In the genomic region with DNA sequence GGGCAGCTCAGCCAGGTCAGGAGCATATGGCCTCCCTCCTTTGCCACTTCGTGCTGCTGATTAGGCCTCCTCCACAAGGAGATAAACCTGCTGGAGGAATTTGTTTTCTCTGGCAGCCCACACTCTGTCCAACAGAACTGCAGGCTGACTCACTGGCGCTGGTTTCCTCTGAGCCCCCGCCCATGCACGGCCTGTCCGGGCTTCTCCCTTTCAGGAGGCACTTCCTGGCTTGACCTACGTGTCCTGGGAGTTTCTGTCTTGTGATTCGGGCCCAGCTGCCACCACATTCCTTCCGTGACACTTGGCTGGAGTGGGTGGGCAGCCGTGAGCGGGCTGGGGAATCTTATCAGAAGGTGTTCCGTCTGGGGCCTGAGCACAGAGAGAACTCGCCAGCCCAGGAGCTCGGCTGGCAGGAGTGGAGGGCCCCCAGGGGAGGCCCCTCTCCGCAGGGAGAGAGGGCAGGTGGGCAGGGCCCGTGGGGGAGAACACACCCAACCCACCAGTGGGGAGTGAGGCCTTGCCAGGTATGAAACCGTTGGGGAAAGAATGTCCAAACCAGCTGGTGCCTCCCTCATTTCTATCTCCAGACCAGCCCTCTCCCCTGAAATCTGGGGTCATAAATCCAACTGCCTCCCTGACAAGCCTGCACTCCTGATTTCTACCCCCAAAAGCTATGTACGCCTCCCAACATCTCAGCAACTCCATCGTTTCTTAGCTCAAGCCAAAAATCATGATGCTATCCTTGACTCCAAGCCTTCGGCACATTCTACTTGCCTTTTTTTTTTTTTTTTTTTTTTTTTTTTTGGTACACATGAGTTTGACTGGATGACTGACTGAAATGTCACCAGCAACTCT, we compare ENCODE assay signal across 9 cellular contexts.
DNase-seq lines count a peak whose midpoint lies in the region; ATAC-seq, FAIRE-seq and TF ChIP-seq lines count a peak whose summit lies in the region.
"Had no signal": no experiment of that assay in that cellular context is flagged by ENCODE, and none has a peak within 500 bp of the region (broad histone marks: within the 10 kb centered on the region; RNA-seq: fewer than 3 reads in every experiment).

No MANE protein-coding gene starts in this region.

- CTCF ChIA-PET in endothelial cell of umbilical vein (lab: Charles Lee): interaction anchor here (0.7 to 2.2 kb wide), 10 partner anchors 9 to 249 kb away, joined by 3 to 26 read pairs (median 4); no protein-coding TSS in a partner anchor

- dilution Hi-C loops in endothelial cell of umbilical vein (cut with MboI; ENCODE audit: extremely low pct_ligation_motif_present, low sequenced_read_pairs): no loop called here

- POLR2A ChIA-PET in endothelial cell of umbilical vein (lab: Charles Lee): interaction anchor here (1.0 kb wide), 1 partner anchor 112 kb away, joined by 5 read pairs; no protein-coding TSS in a partner anchor

- H3K4me1 ChIP-seq in endothelial cell of umbilical vein (ENCODE audit: control insufficient read depth, extremely low read depth, insufficient read depth, low read length): peaks cover 56% of the 10 kb centered on the region
- peaks cover 56% of the 10 kb centered on the region for H3K4me1 ChIP-seq in vagina
- H3K4me1 ChIP-seq: Caco-2 had no signal

- TF ChIP-seq POLR2A in NB4 (IDR thresholded peaks at IDR 0.05; ENCODE audit: extremely low read depth, insufficient read length): no peak
- peak; percentile 27 for TF ChIP-seq POLR2A in endothelial cell of umbilical vein (IDR thresholded peaks at IDR 0.05; ENCODE audit: low read depth, low read length)
- TF ChIP-seq POLR2A in vagina (IDR thresholded peaks at IDR 0.05): no peak

- no peak overlapping the region for H3K4me3 ChIP-seq in NB4 (ENCODE audit: low read depth, low read length)
- H3K4me3 ChIP-seq in endothelial cell of umbilical vein (replicated peaks in 1 of 3; ENCODE audit: insufficient read depth in 1 of 3, low read depth in 1 of 3, low read length in 3 of 3): no peak overlapping the region
- H3K4me3 ChIP-seq in vagina: no peak overlapping the region

- TF ChIP-seq CTCF in NB4 (IDR thresholded peaks at IDR 0.05; ENCODE audit: low read depth, low read length): no peak
- no peak for TF ChIP-seq CTCF in endothelial cell of umbilical vein (IDR thresholded peaks at IDR 0.05; ENCODE audit: extremely low read depth in 1 of 2, insufficient read depth in 1 of 2, low read depth in 1 of 2, low read length in 2 of 2)
- no peak for TF ChIP-seq CTCF in vagina (IDR thresholded peaks at IDR 0.05)

- H4K20me1 ChIP-seq in endothelial cell of umbilical vein (replicated peaks; ENCODE audit: control insufficient read depth, extremely low read depth, insufficient read depth, low read length): no peaks in the 10 kb centered on the region

- H3K36me3 ChIP-seq in endothelial cell of umbilical vein (ENCODE audit: control insufficient read depth in 2 of 2, extremely low read depth in 1 of 2, insufficient read depth in 2 of 2, low read length in 2 of 2) (no peaks in the 10 kb centered on the region), vagina (no peaks in the 10 kb centered on the region)

- peak overlapping the region; percentile 33 for H3K4me2 ChIP-seq in endothelial cell of umbilical vein (ENCODE audit: insufficient read depth, low read length)

- ATAC-seq in HG03442 (IDR thresholded peaks at IDR 0.05; ENCODE audit: unreplicated experiment) (no peak), HG03175 (IDR thresholded peaks at IDR 0.05; ENCODE audit: unreplicated experiment) (no peak)

- peak overlapping the region; percentile 97 for H3K27ac ChIP-seq in endothelial cell of umbilical vein (ENCODE audit: insufficient read depth, low read depth, low read length)
- H3K27ac ChIP-seq in vagina: peak overlapping the region; percentile 86

- H3K79me2 ChIP-seq in endothelial cell of umbilical vein (ENCODE audit: control insufficient read depth, insufficient read depth, low read length): no peaks in the 10 kb centered on the region

- peak; percentile 99 for FAIRE-seq in endothelial cell of umbilical vein (lab: Jason Lieb, UNC)

- peak overlapping the region; percentile 76 for H3K9ac ChIP-seq in endothelial cell of umbilical vein (replicated peaks; ENCODE audit: extremely low read depth, insufficient read depth, low read length)

- H3K9me3 ChIP-seq in endothelial cell of umbilical vein (replicated peaks; ENCODE audit: control insufficient read depth, insufficient read depth, low read length) (no peaks in the 10 kb centered on the region), vagina (no peaks in the 10 kb centered on the region)
- H3K9me3 ChIP-seq: Caco-2 had no signal

- H2AFZ ChIP-seq in endothelial cell of umbilical vein (ENCODE audit: low read depth, low read length): peak overlapping the region; percentile 26

- H3K27me3 ChIP-seq in endothelial cell of umbilical vein (ENCODE audit: control insufficient read depth in 2 of 2, insufficient read depth in 2 of 2, low read length in 2 of 2) (no peaks in the 10 kb centered on the region), vagina (no peaks in the 10 kb centered on the region)

- H3K9me1 ChIP-seq in endothelial cell of umbilical vein (replicated peaks; ENCODE audit: control insufficient read depth, extremely low read depth, insufficient read depth, low read length): no peaks in the 10 kb centered on the region

- TSS peak; percentile 83 for BruUV-seq in endothelial cell of umbilical vein (replicated peaks; lab: Mats Ljungman, UMichigan)

- DNase-seq in 8988T (peak; percentile 70), NB4 (ENCODE audit: low read depth) (peak; percentile 39), endothelial cell of umbilical vein (ENCODE audit: low read depth, low spot score) (peak; percentile 97), mucosa of gallbladder (ENCODE audit: low spot score) (peak; percentile 87), vagina (ENCODE audit: extremely low spot score in 2 of 2) (peak; percentile 94 to 96), NCI-H2227 treated with DMSO at 0.1 percent for 48 hours (lab: John Stamatoyannopoulos, UW) (no peak)

- intact Hi-C loops in endothelial cell of umbilical vein (cut with micrococcal nuclease) (loop anchor here (1.0 to 5.0 kb wide), 6 partner anchors 13 to 333 kb away; a partner anchor contains a TSS), vagina (cut with DNase I) (no loop called here)

TF ChIP-seq in endothelial cell of umbilical vein, 7 proteins besides CTCF, POLR2A, EP300 and RAD21:
- TF ChIP-seq POLR2AphosphoS5 (IDR thresholded peaks at IDR 0.05; ENCODE audit: insufficient read depth, low read depth, low read length) (peak; percentile 91), EZH2 (IDR thresholded peaks at IDR 0.05; ENCODE audit: borderline replicate concordance, low read depth, low read length, severe bottlenecking) (no peak), MYC (IDR thresholded peaks at IDR 0.05; ENCODE audit: low read depth, low read length) (no peak), FOS (IDR thresholded peaks at IDR 0.05; ENCODE audit: borderline replicate concordance, insufficient read depth, low read length) (peak; percentile 93), JUN (IDR thresholded peaks at IDR 0.05; ENCODE audit: borderline replicate concordance, insufficient read depth, insufficient read length, low read depth) (peak; percentile 62), GATA2 (IDR thresholded peaks at IDR 0.05; ENCODE audit: insufficient read depth, insufficient read length, low read depth, low read length) (peak; percentile 72)
- TF ChIP-seq, protein P1, sequence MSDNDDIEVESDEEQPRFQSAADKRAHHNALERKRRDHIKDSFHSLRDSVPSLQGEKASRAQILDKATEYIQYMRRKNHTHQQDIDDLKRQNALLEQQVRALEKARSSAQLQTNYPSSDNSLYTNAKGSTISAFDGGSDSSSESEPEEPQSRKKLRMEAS (IDR thresholded peaks at IDR 0.05; ENCODE audit: insufficient read depth, insufficient read length): peak; percentile 17
